ENCODE assay signal across 9 cellular contexts in genomic region chr15:60480149-60480548, GRCh38. TPM values are rescaled to one million over a fixed set of nuclear protein-coding genes. Genes with fewer than 3 reads are reported as not detected.
DNase-seq lines count a peak whose midpoint lies in the region; ATAC-seq, FAIRE-seq and TF ChIP-seq lines count a peak whose summit lies in the region.
"Had no signal": no experiment of that assay in that cellular context is flagged by ENCODE, and none has a peak within 500 bp of the region (broad histone marks: within the 10 kb centered on the region; RNA-seq: fewer than 3 reads in every experiment).

No MANE protein-coding gene starts in this region.

- H3K9ac ChIP-seq in endocrine pancreas (ENCODE audit: control insufficient read depth, insufficient read depth, low read length): no peak overlapping the region

- H3K36me3 Mint-ChIP-seq in activated CD8-positive, alpha-beta memory T cell treated with anti-CD3 and anti-CD28 coated beads, Interleukin-2, amount 10 ng/mL, durations not matched to agents 7 days and 5 days: peaks cover 16% of the 10 kb centered on the region

- peak overlapping the region; percentile 98 for H3K4me3 Mint-ChIP-seq in activated CD8-positive, alpha-beta memory T cell treated with anti-CD3 and anti-CD28 coated beads, Interleukin-2, amount 10 ng/mL, durations not matched to agents 7 days and 5 days
- peak overlapping the region; percentile 97 to 98 for H3K4me3 Mint-ChIP-seq in stimulated activated naive CD8-positive, alpha-beta T cell treated with anti-CD3 and anti-CD28 coated beads, Interleukin-15, amount 100 ng/mL, for 72 hours

- H3K9me3 ChIP-seq in Peyer's patch: no peaks in the 10 kb centered on the region
- no peaks in the 10 kb centered on the region for H3K9me3 ChIP-seq in endocrine pancreas (ENCODE audit: control insufficient read depth, low read length)
- H3K9me3 ChIP-seq: testis had no signal

- H3K4me3 ChIP-seq in Peyer's patch (no peak overlapping the region), endocrine pancreas (ENCODE audit: control insufficient read depth, insufficient read depth, low read length) (peak overlapping the region; percentile 92), H7 (ENCODE audit: insufficient read depth, low read depth, low read length) (no peak overlapping the region)

- H3K27ac ChIP-seq in Peyer's patch: peak overlapping the region in 3 of 4 donors; percentile 91 to 97 (median 96)

- H3K4me1 ChIP-seq in Peyer's patch (peaks cover 0 to 32% (median 5%) of the 10 kb centered on the region in 4 donors), endocrine pancreas (ENCODE audit: control insufficient read depth, insufficient read depth, low read length) (peaks cover 19% of the 10 kb centered on the region)

- H3K9me3 Mint-ChIP-seq in activated CD8-positive, alpha-beta memory T cell treated with anti-CD3 and anti-CD28 coated beads, Interleukin-2, amount 10 ng/mL, durations not matched to agents 7 days and 5 days (ENCODE audit: low read depth): no peaks in the 10 kb centered on the region
- no peaks in the 10 kb centered on the region for H3K9me3 Mint-ChIP-seq in stimulated activated naive CD8-positive, alpha-beta T cell treated with anti-CD3 and anti-CD28 coated beads, Interleukin-15, amount 100 ng/mL, for 72 hours

- peak overlapping the region; percentile 99 for H3K27ac Mint-ChIP-seq in activated CD8-positive, alpha-beta memory T cell treated with anti-CD3 and anti-CD28 coated beads, Interleukin-2, amount 10 ng/mL, durations not matched to agents 7 days and 5 days
- H3K27ac Mint-ChIP-seq in stimulated activated naive CD8-positive, alpha-beta T cell treated with anti-CD3 and anti-CD28 coated beads, Interleukin-15, amount 100 ng/mL, for 72 hours: peak overlapping the region; percentile 94 to 99

- TF ChIP-seq CTCF in Peyer's patch (IDR thresholded peaks at IDR 0.05): no peak

- H3K27me3 ChIP-seq in Peyer's patch (no peaks in the 10 kb centered on the region), endocrine pancreas (ENCODE audit: control insufficient read depth, insufficient read depth, low read length) (no peaks in the 10 kb centered on the region), H7 (ENCODE audit: control insufficient read depth, insufficient read depth, low read length) (no peaks in the 10 kb centered on the region)
- H3K27me3 ChIP-seq: testis had no signal

- H3K4me1 Mint-ChIP-seq in activated CD8-positive, alpha-beta memory T cell treated with anti-CD3 and anti-CD28 coated beads, Interleukin-2, amount 10 ng/mL, durations not matched to agents 7 days and 5 days: peaks cover 49% of the 10 kb centered on the region
- H3K4me1 Mint-ChIP-seq in stimulated activated naive CD8-positive, alpha-beta T cell treated with anti-CD3 and anti-CD28 coated beads, Interleukin-15, amount 100 ng/mL, for 72 hours: peaks cover 67% of the 10 kb centered on the region

- no peak for ATAC-seq in activated CD8-positive, alpha-beta memory T cell treated with anti-CD3 and anti-CD28 coated beads, Interleukin-2, amount 10 ng/mL, durations not matched to agents 7 days and 5 days
- ATAC-seq in stimulated activated naive CD8-positive, alpha-beta T cell treated with anti-CD3 and anti-CD28 coated beads, Interleukin-15, amount 100 ng/mL, for 72 hours: no peak
- no peak for ATAC-seq in GM18873 (IDR thresholded peaks at IDR 0.05; ENCODE audit: low FRiP score, unreplicated experiment)

- CTCF ChIA-PET in activated CD8-positive, alpha-beta memory T cell treated with anti-CD3 and anti-CD28 coated beads, Interleukin-2, amount 10 ng/mL, durations not matched to agents 7 days and 5 days (lab: Charles Lee): interaction anchor here (0.9 to 2.1 kb wide), 4 partner anchors 10 to 122 kb away, joined by 3 to 6 read pairs (median 3); no protein-coding TSS in a partner anchor

- no peak for DNase-seq in activated CD8-positive, alpha-beta memory T cell treated with anti-CD3 and anti-CD28 coated beads, Interleukin-2, amount 10 ng/mL, durations not matched to agents 7 days and 5 days
- no peak for DNase-seq in activated CD8-positive, alpha-beta memory T cell treated with anti-CD3 and anti-CD28 coated beads for 24 hours
- no peak for DNase-seq in Peyer's patch
- DNase-seq in stimulated activated naive CD8-positive, alpha-beta T cell treated with anti-CD3 and anti-CD28 coated beads, Interleukin-15, amount 100 ng/mL, for 72 hours: no peak
- no peak for DNase-seq in H54 (ENCODE audit: insufficient read length, low spot score)
- no peak for DNase-seq in H7
- DNase-seq: testis had no signal

- H3K36me3 ChIP-seq in Peyer's patch (no peaks in the 10 kb centered on the region), endocrine pancreas (ENCODE audit: control insufficient read depth, insufficient read depth, low read length) (no peaks in the 10 kb centered on the region), H7 (replicated peaks; ENCODE audit: control insufficient read depth, insufficient read depth, low read length) (no peaks in the 10 kb centered on the region; the same call in 1 of the 2 replicates)

- FAIRE-seq in H54 (lab: Jason Lieb, UNC): no peak

- TF ChIP-seq POLR2A in Peyer's patch (IDR thresholded peaks at IDR 0.05) (no peak), H54 (IDR thresholded peaks at IDR 0.05; ENCODE audit: low read depth, low read length) (no peak)

- no peaks in the 10 kb centered on the region for H3K27me3 Mint-ChIP-seq in activated CD8-positive, alpha-beta memory T cell treated with anti-CD3 and anti-CD28 coated beads, Interleukin-2, amount 10 ng/mL, durations not matched to agents 7 days and 5 days
- H3K27me3 Mint-ChIP-seq in stimulated activated naive CD8-positive, alpha-beta T cell treated with anti-CD3 and anti-CD28 coated beads, Interleukin-15, amount 100 ng/mL, for 72 hours: no peaks in the 10 kb centered on the region

RNA-seq across cellular contexts. Expression of gene ICE2, which starts 1.2 kb away (rescaled TPM):
- total RNA-seq in activated CD8-positive, alpha-beta memory T cell treated with anti-CD3 and anti-CD28 coated beads, Interleukin-2, amount 10 ng/mL, durations not matched to agents 7 days and 5 days: 10 to 100 TPM; 54.6 to 74.2 TPM
- 10 to 100 TPM; 14.7 to 27.2 (median 19.6) TPM for total RNA-seq in Peyer's patch
- 45.8 and 56.4 TPM in 2 replicates for total RNA-seq in H7 (2014; rRNA removed; shearing (Covaris generic))
